8 cellular contexts compared by ENCODE assay signal in genomic region chr19:38665950-38666661, GRCh38. TPM values are rescaled to one million over a fixed set of nuclear protein-coding genes. Genes with fewer than 3 reads are reported as not detected.
A peak's percentile ranks its signal among the peaks of the same experiment; 100 is the strongest.
DNase-seq lines count a peak whose midpoint lies in the region; ATAC-seq and TF ChIP-seq lines count a peak whose summit lies in the region.

No MANE protein-coding gene starts in this region.

- POLR2A ChIA-PET in CD8-positive, alpha-beta T cell (lab: Charles Lee): interaction anchor here (1.0 kb wide), 2 partner anchors 9 to 20 kb away, joined by 3 to 4 read pairs; no protein-coding TSS in a partner anchor

- H3K9me3 Mint-ChIP-seq in memory B cell: no peaks in the 10 kb centered on the region
- H3K9me3 Mint-ChIP-seq in CD8-positive, alpha-beta T cell: no peaks in the 10 kb centered on the region

- H3K4me3 ChIP-seq in coronary artery: peak overlapping the region; percentile 15
- no peak overlapping the region for H3K4me3 ChIP-seq in upper lobe of left lung
- no peak overlapping the region for H3K4me3 ChIP-seq in CD8-positive, alpha-beta T cell (ENCODE audit: low read depth, low read length)

- no peaks in the 10 kb centered on the region for H3K27me3 ChIP-seq in upper lobe of left lung
- H3K27me3 ChIP-seq in CD8-positive, alpha-beta T cell (ENCODE audit: insufficient read depth, low read length): peaks cover 7% of the 10 kb centered on the region

- TF ChIP-seq CTCF in coronary artery (IDR thresholded peaks at IDR 0.05) (no peak), upper lobe of left lung (IDR thresholded peaks at IDR 0.05) (peak in 1 of 6 experiments; percentile 18)
- no peak for TF ChIP-seq CTCF in CD8-positive, alpha-beta T cell (IDR thresholded peaks at IDR 0.05)

- ATAC-seq in memory B cell (ENCODE audit: low read depth) (no peak), upper lobe of left lung (ENCODE audit: low FRiP score in 2 of 2) (peak; percentile 50 to 86), HG03108 (IDR thresholded peaks at IDR 0.05; ENCODE audit: unreplicated experiment) (no peak)
- ATAC-seq in CD8-positive, alpha-beta T cell: no peak

- H3K27ac ChIP-seq in coronary artery: peak overlapping the region; percentile 81 to 99
- H3K27ac ChIP-seq in upper lobe of left lung: peak overlapping the region; percentile 87 to 97 (median 94)
- no peak overlapping the region for H3K27ac ChIP-seq in CD8-positive, alpha-beta T cell (ENCODE audit: low read depth, low read length)

- peaks cover 0 to 3% (median 0%) of the 10 kb centered on the region in 4 donors for H3K36me3 ChIP-seq in upper lobe of left lung
- H3K36me3 ChIP-seq in CD8-positive, alpha-beta T cell (ENCODE audit: insufficient read depth, low read length): no peaks in the 10 kb centered on the region

- 27 to 36% methylated on average over 19 of the region's 19 CpGs for WGBS in upper lobe of left lung, 2 donors

- no peaks in the 10 kb centered on the region for H3K36me3 Mint-ChIP-seq in memory B cell
- peaks cover 5% of the 10 kb centered on the region for H3K36me3 Mint-ChIP-seq in CD8-positive, alpha-beta T cell

- no peaks in the 10 kb centered on the region for H3K9me3 ChIP-seq in upper lobe of left lung
- no peaks in the 10 kb centered on the region for H3K9me3 ChIP-seq in CD8-positive, alpha-beta T cell (ENCODE audit: low read length)

- H3K27me3 Mint-ChIP-seq in memory B cell: no peaks in the 10 kb centered on the region
- peaks cover 21% of the 10 kb centered on the region for H3K27me3 Mint-ChIP-seq in CD8-positive, alpha-beta T cell (ENCODE audit: low read depth)

- H3K4me1 ChIP-seq in upper lobe of left lung: peaks cover 99 to 100% (median 100%) of the 10 kb centered on the region in 4 donors
- peaks cover 78% of the 10 kb centered on the region for H3K4me1 ChIP-seq in CD8-positive, alpha-beta T cell (ENCODE audit: insufficient read depth, low read length)

- DNase-seq in DMS 273 (lab: John Stamatoyannopoulos, UW; ENCODE audit: unreplicated experiment): peak; percentile 30
- no peak for DNase-seq in DMS 273 treated with DMSO at 0.1 percent for 48 hours (lab: John Stamatoyannopoulos, UW)
- DNase-seq in coronary artery (ENCODE audit: low spot score): peak; percentile 87
- DNase-seq in memory B cell (ENCODE audit: low spot score in 2 of 2): no peak
- DNase-seq in upper lobe of left lung: peak; percentile 63 to 64
- DNase-seq in SIG-M5 treated with dmso at 0.1 percent for 504 hours (lab: John Stamatoyannopoulos, UW; ENCODE audit: unreplicated experiment): no peak
- no peak for DNase-seq in CD8-positive, alpha-beta T cell

- TF ChIP-seq POLR2A in upper lobe of left lung (IDR thresholded peaks at IDR 0.05): peak in 1 of 4 donors; percentile 54

- CTCF ChIA-PET in CD8-positive, alpha-beta T cell (lab: Charles Lee): no interaction called here

- peaks cover 50% of the 10 kb centered on the region for H3K4me1 Mint-ChIP-seq in memory B cell
- peaks cover 71% of the 10 kb centered on the region for H3K4me1 Mint-ChIP-seq in CD8-positive, alpha-beta T cell (ENCODE audit: low read depth)

- intact Hi-C loops in CD8-positive, alpha-beta T cell (cut with DNase I, micrococcal nuclease): no loop called here

- H3K4me3 Mint-ChIP-seq in memory B cell: no peak overlapping the region
- no peak overlapping the region for H3K4me3 Mint-ChIP-seq in CD8-positive, alpha-beta T cell

- peak in 1 of 4 donors; percentile 3 for TF ChIP-seq EP300 in upper lobe of left lung (IDR thresholded peaks at IDR 0.05)

- H3K27ac Mint-ChIP-seq in memory B cell: peak overlapping the region; percentile 90
- no peak overlapping the region for H3K27ac Mint-ChIP-seq in CD8-positive, alpha-beta T cell

RNA-seq across cellular contexts. Expression of gene ACTN4, which starts 18.7 kb away (rescaled TPM):
- 100 to 1,000 TPM; 162 to 636 (median 512) TPM for total RNA-seq in upper lobe of left lung
- total RNA-seq in CD8-positive, alpha-beta T cell: 100 to 1,000 TPM; 110 to 111 TPM

RNA-seq across cellular contexts. Expression of gene EIF3K, which starts 47.1 kb away (rescaled TPM):
- total RNA-seq in upper lobe of left lung: 100 to 1,000 TPM; 142 to 404 (median 242) TPM
- total RNA-seq in CD8-positive, alpha-beta T cell: 100 to 1,000 TPM; 313 to 315 TPM

RNA-seq across cellular contexts. Expression of gene MAP4K1, which starts 48.4 kb away (rescaled TPM):
- 10 to 100 TPM in 3 of 6 donors, 1 to 10 TPM in 3; 6.2 to 28.3 (median 9.9) TPM for total RNA-seq in upper lobe of left lung
- total RNA-seq in CD8-positive, alpha-beta T cell: 100 to 1,000 TPM; 135 to 151 TPM

Comparison
In these comparisons a context has a peak if more than half of its experiments do, and no peak if none do; other contexts are left out.
1. DNase-seq: peak in DMS 273 (single experiment), coronary artery (single experiment) and upper lobe of left lung (2 of 2); none in DMS 273 treated with DMSO at 0.1 percent for 48 hours (single experiment), memory B cell (0 of 2), SIG-M5 treated with dmso at 0.1 percent for 504 hours (single experiment) and CD8-positive, alpha-beta T cell (0 of 7).
2. ATAC-seq: peak in upper lobe of left lung (2 of 2); none in memory B cell (single experiment), HG03108 (single experiment) and CD8-positive, alpha-beta T cell (single experiment).
3. RNA of gene MAP4K1, which starts 48.4 kb away (total RNA-seq): 135 to 151 TPM in CD8-positive, alpha-beta T cell; 6.2 to 28.3 TPM in upper lobe of left lung; every median in the first group is over 4 times any median in the second.